12 cellular contexts compared by ENCODE assay signal in the genomic region with DNA sequence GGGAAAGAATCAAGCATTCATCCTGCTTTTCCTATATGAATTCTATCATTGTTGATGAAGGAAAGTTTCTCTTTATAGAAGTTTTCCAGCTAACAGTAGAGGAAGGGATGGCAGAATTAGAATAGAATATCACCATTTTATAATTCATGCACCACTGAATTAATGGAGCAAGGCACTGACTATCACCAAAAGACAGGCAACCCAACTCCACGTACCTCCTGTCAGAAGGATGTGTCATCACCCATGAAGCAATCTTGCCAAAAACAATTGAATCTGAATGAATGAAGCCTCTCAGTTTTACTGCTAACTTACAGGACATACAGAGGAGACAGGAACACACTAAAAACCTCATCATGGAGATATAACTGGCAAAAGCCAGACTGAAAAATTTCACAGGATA.
A peak's percentile ranks its signal among the peaks of the same experiment; 100 is the strongest.
DNase-seq lines count a peak whose midpoint lies in the region; ATAC-seq and TF ChIP-seq lines count a peak whose summit lies in the region.
"Had no signal": no experiment of that assay in that cellular context is flagged by ENCODE, and none has a peak within 500 bp of the region (broad histone marks: within the 10 kb centered on the region; RNA-seq: fewer than 3 reads in every experiment).

No MANE protein-coding gene starts in this region.

- H3K27me3 Mint-ChIP-seq in activated CD4-positive, alpha-beta memory T cell treated with anti-CD3 and anti-CD28 coated beads for 36 hours = no peaks in the 10 kb centered on the region
- H3K27me3 Mint-ChIP-seq in CD14-positive monocyte (ENCODE audit: low read depth in 3 of 3) = peaks cover 0 to 6% (median 0%) of the 10 kb centered on the region in 3 donors

- CTCF ChIA-PET in activated CD4-positive, alpha-beta memory T cell treated with anti-CD3 and anti-CD28 coated beads for 36 hours (lab: Charles Lee) = no interaction called here

- peak; percentile 27 for DNase-seq in AG20443 (ENCODE audit: low spot score)
- peak; percentile 67 for DNase-seq in HPDE6-E6E7 (ENCODE audit: extremely low spot score)
- no peak for DNase-seq in activated CD4-positive, alpha-beta memory T cell treated with anti-CD3 and anti-CD28 coated beads for 36 hours
- DNase-seq in iris pigment epithelial cell (ENCODE audit: low read depth) = peak; percentile 79
- DNase-seq in CD14-positive monocyte (ENCODE audit: low spot score) = no peak
- no peak for DNase-seq in NCI-H446 treated with DMSO at 0.1 percent for 48 hours (lab: John Stamatoyannopoulos, UW)
- no peak for DNase-seq in SW 1271 (lab: John Stamatoyannopoulos, UW)
- DNase-seq: effector CD8-positive, alpha-beta T cell; NCI-H345; SIG-M5 had no signal

- peaks cover 52% of the 10 kb centered on the region for H3K36me3 Mint-ChIP-seq in activated CD4-positive, alpha-beta memory T cell treated with anti-CD3 and anti-CD28 coated beads for 36 hours
- H3K36me3 Mint-ChIP-seq in CD14-positive monocyte = no peaks in the 10 kb centered on the region

- H3K4me1 Mint-ChIP-seq in activated CD4-positive, alpha-beta memory T cell treated with anti-CD3 and anti-CD28 coated beads for 36 hours (ENCODE audit: low read depth) = peaks cover 87% of the 10 kb centered on the region
- H3K4me1 Mint-ChIP-seq in CD14-positive monocyte = peaks cover 5% of the 10 kb centered on the region

- H3K4me3 Mint-ChIP-seq in activated CD4-positive, alpha-beta memory T cell treated with anti-CD3 and anti-CD28 coated beads for 36 hours = no peak overlapping the region
- no peak overlapping the region for H3K4me3 Mint-ChIP-seq in CD14-positive monocyte
- H3K4me3 Mint-ChIP-seq: GM23338 had no signal

- no peak for TF ChIP-seq CTCF in CD14-positive monocyte (IDR thresholded peaks at IDR 0.05)

- POLR2A ChIA-PET in activated CD4-positive, alpha-beta memory T cell treated with anti-CD3 and anti-CD28 coated beads for 36 hours (lab: Charles Lee) = interaction anchor here (3.4 kb wide), 1 partner anchor 15 kb away, joined by 22 read pairs; no protein-coding TSS in a partner anchor

- no peaks in the 10 kb centered on the region for H3K9me3 Mint-ChIP-seq in activated CD4-positive, alpha-beta memory T cell treated with anti-CD3 and anti-CD28 coated beads for 36 hours
- no peaks in the 10 kb centered on the region for H3K9me3 Mint-ChIP-seq in CD14-positive monocyte
- H3K9me3 Mint-ChIP-seq: GM23338 had no signal

- intact Hi-C loops in activated CD4-positive, alpha-beta memory T cell treated with anti-CD3 and anti-CD28 coated beads for 36 hours (cut with micrococcal nuclease) = loop anchor here (5.0 kb wide), 1 partner anchor 187 kb away; no protein-coding TSS in a partner anchor
- intact Hi-C loops in CD14-positive monocyte (cut with micrococcal nuclease) = no loop called here

- no peak for ATAC-seq in HG03469 (IDR thresholded peaks at IDR 0.05; ENCODE audit: unreplicated experiment)
- ATAC-seq: GM23338 had no signal

- peak overlapping the region; percentile 69 for H3K27ac Mint-ChIP-seq in activated CD4-positive, alpha-beta memory T cell treated with anti-CD3 and anti-CD28 coated beads for 36 hours
- no peak overlapping the region for H3K27ac Mint-ChIP-seq in CD14-positive monocyte

Comparison
In these comparisons a context has a peak if more than half of its experiments do, and no peak if none do; other contexts are left out.
1. DNase-seq: peak in AG20443 (single experiment), HPDE6-E6E7 (single experiment) and iris pigment epithelial cell (single experiment); none in activated CD4-positive, alpha-beta memory T cell treated with anti-CD3 and anti-CD28 coated beads for 36 hours (single experiment), CD14-positive monocyte (single experiment), NCI-H446 treated with DMSO at 0.1 percent for 48 hours (single experiment) and SW 1271 (0 of 2).